In genomic region chr15:41840092-41840491, GRCh38 we compare ENCODE assay signal across 22 cellular contexts.
"Had no signal": no experiment of that assay in that cellular context is flagged by ENCODE, and none has a peak within 500 bp of the region (broad histone marks: within the 10 kb centered on the region; RNA-seq: fewer than 3 reads in every experiment).

No MANE protein-coding gene starts in this region.

- H3K9ac ChIP-seq: KMS-11 had no signal

- H3K27me3 ChIP-seq: MG63, Peyer's patch had no signal

- ATAC-seq: activated T-helper 17 cell treated with anti-CD3 and anti-CD28 coated beads, Interleukin-2, amount 50 U/mL, for 72 hours had no signal

- H3K4me3 ChIP-seq: MG63, Peyer's patch had no signal

- H3K4me2 ChIP-seq: KMS-11 had no signal

- H3K9me3 ChIP-seq: MG63, Peyer's patch had no signal

- H3K27ac ChIP-seq: KMS-11, Peyer's patch had no signal

- DNase-seq: activated CD4-positive, alpha-beta memory T cell treated with anti-CD3 and anti-CD28 coated beads, Interleukin-2, amount 10 ng/mL, durations not matched to agents 7 days and 5 days; activated CD4-positive, alpha-beta T cell treated with anti-CD3 and anti-CD28 coated beads, Interleukin-2, amount 50 U/mL, for 1 hour; activated CD4-positive, CD25-positive, alpha-beta regulatory T cell; activated gamma-delta T cell; activated naive CD4-positive, alpha-beta T cell treated with anti-CD3 and anti-CD28 coated beads for 36 hours; activated T-cell treated with anti-CD3 and anti-CD28 coated beads for 4 hours; activated T-cell treated with anti-CD3 and anti-CD28 coated beads, Interleukin-2, amount 50 U/mL, for 48 hours; amygdala; MG63; MV-4-11; NCI-H1417 treated with DMSO at 0.1 percent for 48 hours; NCI-H1694; NCI-H2107; NCI-H2171 treated with DMSO at 0.1 percent for 48 hours; NCI-H226; NCI-H510A; NCI-H526 treated with DMSO at 0.1 percent for 48 hours; Peyer's patch; SHP77; T-helper 9 cell had no signal

- H3K4me1 ChIP-seq: Peyer's patch had no signal

- H3K36me3 ChIP-seq: MG63 had no signal
